In genomic region chr16:83940630-83941378, GRCh38 we compare ENCODE assay signal across 25 cellular contexts. TPM values are rescaled to one million over a fixed set of nuclear protein-coding genes. Genes with fewer than 3 reads are reported as not detected.
A peak's percentile ranks its signal among the peaks of the same experiment; 100 is the strongest.
DNase-seq lines count a peak whose midpoint lies in the region; ATAC-seq and TF ChIP-seq lines count a peak whose summit lies in the region.
"Had no signal": no experiment of that assay in that cellular context is flagged by ENCODE, and none has a peak within 500 bp of the region (broad histone marks: within the 10 kb centered on the region; RNA-seq: fewer than 3 reads in every experiment).

No MANE protein-coding gene starts in this region.

- H3K4me3 ChIP-seq in BLaER1 treated with 17β-estradiol and CSF1 and Interleukin-3, amounts not matched to agents 10 nM and 100 nM, result peak overlapping the region in 2 of 10 experiments; percentile 15 to 39; a peak in 3 of 20 replicates
- H3K4me3 ChIP-seq in endodermal cell (ENCODE audit: low read length), result no peak overlapping the region
- H3K4me3 ChIP-seq: adrenal gland, lung, sigmoid colon, tibial nerve had no signal

- 91 to 95% methylated on average over 21 to 28 of the region's 28 CpGs for WGBS in endodermal cell (ENCODE audit: insufficient coverage in 1 of 2, insufficient read length in 1 of 2), 2 experiments

- H3K27ac ChIP-seq in BLaER1 treated with 17β-estradiol and CSF1 and Interleukin-3, amounts not matched to agents 10 nM and 100 nM, result peak overlapping the region in 2 of 11 experiments; percentile 34 to 51; a peak in 4 of 22 replicates
- no peak overlapping the region for H3K27ac ChIP-seq in endodermal cell (ENCODE audit: low read depth, low read length)
- H3K27ac ChIP-seq: adrenal gland, epithelial cell of prostate, foreskin keratinocyte, sigmoid colon, tibial nerve had no signal

- ATAC-seq in GM21717 (IDR thresholded peaks at IDR 0.05; ENCODE audit: unreplicated experiment) (no peak), sciatic nerve (no peak), GM18868 (IDR thresholded peaks at IDR 0.05; ENCODE audit: unreplicated experiment) (no peak)
- ATAC-seq: foreskin keratinocyte had no signal

- H3K9me3 ChIP-seq in BLaER1 treated with 17β-estradiol and CSF1 and Interleukin-3, amounts not matched to agents 10 nM and 100 nM (replicated peaks in 1 of 11), result no peaks in the 10 kb centered on the region
- H3K9me3 ChIP-seq in endodermal cell (ENCODE audit: control insufficient read depth, low read length), result no peaks in the 10 kb centered on the region
- H3K9me3 ChIP-seq: adrenal gland, sigmoid colon, tibial nerve had no signal

- no peak overlapping the region for H3K4me3 Mint-ChIP-seq in endodermal cell

- H3K27me3 Mint-ChIP-seq in endodermal cell (ENCODE audit: insufficient read depth), result peaks cover 6% of the 10 kb centered on the region

- peaks cover 0 to 11% (median 0%) of the 10 kb centered on the region in 11 experiments; a peak in 4 of 22 replicates for H3K27me3 ChIP-seq in BLaER1 treated with 17β-estradiol and CSF1 and Interleukin-3, amounts not matched to agents 10 nM and 100 nM
- H3K27me3 ChIP-seq in endodermal cell (ENCODE audit: control insufficient read depth, insufficient read depth, low read length, poor library complexity, severe bottlenecking), result no peaks in the 10 kb centered on the region
- H3K27me3 ChIP-seq: adrenal gland, sigmoid colon, tibial nerve had no signal

- H3K36me3 ChIP-seq in BLaER1 treated with 17β-estradiol and CSF1 and Interleukin-3, amounts not matched to agents 10 nM and 100 nM, result no peaks in the 10 kb centered on the region
- H3K36me3 ChIP-seq in endodermal cell (ENCODE audit: control insufficient read depth, insufficient read depth, low read length), result no peaks in the 10 kb centered on the region
- H3K36me3 ChIP-seq: adrenal gland had no signal

- DNase-seq in ELF-1 (ENCODE audit: low read depth, low spot score), result peak; percentile 39
- DNase-seq in NCI-H510A (lab: John Stamatoyannopoulos, UW), result peak; percentile 20
- DNase-seq in endodermal cell, result peak; percentile 71
- DNase-seq in NCI-H2029 treated with DMSO at 0.1 percent for 48 hours (lab: John Stamatoyannopoulos, UW), result no peak
- no peak for DNase-seq in sciatic nerve (ENCODE audit: low spot score)
- DNase-seq: activated CD4-positive, alpha-beta T cell treated with anti-CD3 and anti-CD28 coated beads for 48 hours; activated CD8-positive, alpha-beta memory T cell treated with anti-CD3 and anti-CD28 coated beads, Interleukin-2, amount 50 U/mL, for 48 hours; activated effector memory CD4-positive, alpha-beta T cell treated with Interleukin-2 at 50 U/mL for 16 hours; adrenal gland; foreskin keratinocyte; hypothalamus; NCI-H187 treated with DMSO at 0.1 percent for 48 hours; sigmoid colon; stimulated activated naive CD4-positive, alpha-beta T cell treated with Interleukin-2 at 50 U/mL for 16 hours; SW 1271 had no signal

- peaks cover 12% of the 10 kb centered on the region for H3K36me3 Mint-ChIP-seq in endodermal cell (ENCODE audit: low read depth)

- peak overlapping the region; percentile 53 to 90 (median 84) for H3K4me2 ChIP-seq in BLaER1 treated with 17β-estradiol and CSF1 and Interleukin-3, amounts not matched to agents 10 nM and 100 nM

- intact Hi-C loops in sciatic nerve (cut with DNase I), result no loop called here

- peaks cover 4% of the 10 kb centered on the region for H3K4me1 Mint-ChIP-seq in endodermal cell

- H3K9ac ChIP-seq in BLaER1 treated with 17β-estradiol and CSF1 and Interleukin-3, amounts not matched to agents 10 nM and 100 nM, result peak overlapping the region in 6 of 11 experiments; percentile 3 to 53 (median 40); a peak in 8 of 22 replicates
- H3K9ac ChIP-seq in endodermal cell (ENCODE audit: extremely low read depth, low read length, poor library complexity, severe bottlenecking), result no peak overlapping the region

- peaks cover 28 to 38% (median 30%) of the 10 kb centered on the region in 10 experiments for H3K4me1 ChIP-seq in BLaER1 treated with 17β-estradiol and CSF1 and Interleukin-3, amounts not matched to agents 10 nM and 100 nM
- peaks cover 7% of the 10 kb centered on the region for H3K4me1 ChIP-seq in endodermal cell (ENCODE audit: control insufficient read depth, insufficient read depth, low read length)
- H3K4me1 ChIP-seq: foreskin keratinocyte, sigmoid colon, tibial nerve had no signal

- H3K9me3 Mint-ChIP-seq in endodermal cell, result no peaks in the 10 kb centered on the region

- no peak for TF ChIP-seq CTCF in endodermal cell (conservative IDR thresholded peaks at IDR 0.05)

- H4K20me1 ChIP-seq in BLaER1 treated with 17β-estradiol and CSF1 and Interleukin-3, amounts not matched to agents 10 nM and 100 nM, result 0 out of 22 replicates have a peak, but pooled peaks cover 0 to 6% (median 0%) of the 10 kb centered on the region in 11 experiments

- H3K27ac Mint-ChIP-seq in endodermal cell, result no peak overlapping the region

RNA-seq across cellular contexts. Expression of gene OSGIN1, which starts 12.2 kb away (rescaled TPM):
- 1 to 10 TPM; 1.6 to 2.7 TPM for total RNA-seq in endodermal cell
- polyA plus RNA-seq in endodermal cell (2013, experiment 1 of 2), result 1.0 TPM
- polyA plus RNA-seq in endodermal cell (2013, experiment 2 of 2), result 0.70 TPM
- total RNA-seq in sciatic nerve, result 11.5 TPM

RNA-seq across cellular contexts. Expression of gene NECAB2, which starts 27.2 kb away (rescaled TPM):
- total RNA-seq in endodermal cell (1 to 10 TPM; 2.7 to 3.3 TPM), sciatic nerve (0.80 TPM)
- 34.1 TPM for polyA plus RNA-seq in endodermal cell (2013, experiment 1 of 2)
- polyA plus RNA-seq in endodermal cell (2013, experiment 2 of 2), result 29.4 TPM
- total RNA-seq: bronchial epithelial cell, dermis microvascular lymphatic vessel endothelial cell, foreskin keratinocyte, RPMI7951 had no signal
- polyA plus RNA-seq: foreskin keratinocyte, keratinocyte had no signal

RNA-seq across cellular contexts. Expression of gene MLYCD, which starts 41.9 kb away (rescaled TPM):
- total RNA-seq in endodermal cell (10 to 100 TPM; 11.1 to 19.0 TPM), sciatic nerve (8.2 TPM)
- polyA plus RNA-seq in endodermal cell (2013, experiment 1 of 2), result 3.6 TPM
- 3.4 TPM for polyA plus RNA-seq in endodermal cell (2013, experiment 2 of 2)

Comparison
In these comparisons a context has a peak if more than half of its experiments do, and no peak if none do; other contexts are left out.
1. DNase-seq: peak in ELF-1 (single experiment), NCI-H510A (single experiment) and endodermal cell (single experiment); none in NCI-H2029 treated with DMSO at 0.1 percent for 48 hours (single experiment) and sciatic nerve (single experiment).